ENCODE assay signal across 16 cellular contexts in the genomic region with DNA sequence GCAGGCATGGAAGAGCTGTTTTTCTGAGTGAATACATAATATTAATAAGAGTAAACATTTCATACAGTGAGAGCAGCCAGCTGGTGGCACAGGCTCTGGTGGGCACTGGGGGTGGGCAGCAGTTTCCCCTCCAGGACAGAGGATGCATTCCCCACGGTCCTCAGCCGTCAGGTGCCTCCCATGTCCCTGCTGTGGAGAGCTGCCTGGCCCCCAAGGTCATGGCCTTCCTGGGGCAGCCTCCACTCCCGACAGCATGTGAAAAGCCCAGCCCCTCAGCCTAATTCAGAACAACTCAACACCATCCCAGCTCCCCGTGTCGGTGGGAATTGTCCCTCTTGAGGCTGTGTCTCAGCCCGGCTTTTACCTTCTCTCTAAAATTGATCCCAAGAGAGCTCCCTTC.
DNase-seq lines count a peak whose midpoint lies in the region; ATAC-seq and TF ChIP-seq lines count a peak whose summit lies in the region.
"Had no signal": no experiment of that assay in that cellular context is flagged by ENCODE, and none has a peak within 500 bp of the region (broad histone marks: within the 10 kb centered on the region; RNA-seq: fewer than 3 reads in every experiment).

No MANE protein-coding gene starts in this region.

- TF ChIP-seq CTCF in body of pancreas (IDR thresholded peaks at IDR 0.05) (no peak), hepatocyte (IDR thresholded peaks at IDR 0.05; ENCODE audit: poor library complexity) (no peak), nephron (IDR thresholded peaks at IDR 0.05; ENCODE audit: unreplicated experiment in 3 of 3) (no peak)

- H3K36me3 Mint-ChIP-seq in nephron (ENCODE audit: low read depth): no peaks in the 10 kb centered on the region
- H3K36me3 Mint-ChIP-seq: CD4-positive, alpha-beta memory T cell had no signal

- H3K27me3 Mint-ChIP-seq in nephron (ENCODE audit: low read depth): no peaks in the 10 kb centered on the region

- peaks cover 12% of the 10 kb centered on the region for H3K4me1 ChIP-seq in body of pancreas
- peaks cover 5% of the 10 kb centered on the region for H3K4me1 ChIP-seq in hepatocyte (ENCODE audit: insufficient read depth)
- H3K4me1 ChIP-seq: HAP-1 had no signal

- H3K4me1 Mint-ChIP-seq in nephron: peaks cover 17% of the 10 kb centered on the region
- H3K4me1 Mint-ChIP-seq: CD4-positive, alpha-beta memory T cell had no signal

- no peak overlapping the region for H3K4me3 Mint-ChIP-seq in nephron
- H3K4me3 Mint-ChIP-seq: CD4-positive, alpha-beta memory T cell; HFFc6 had no signal

- TF ChIP-seq POLR2A in body of pancreas (IDR thresholded peaks at IDR 0.05): no peak

- H3K9me2 ChIP-seq in hepatocyte (replicated peaks; ENCODE audit: insufficient read depth): no peaks in the 10 kb centered on the region

- H3K27me3 ChIP-seq in body of pancreas (no peaks in the 10 kb centered on the region), hepatocyte (no peaks in the 10 kb centered on the region)

- H3K4me3 ChIP-seq in body of pancreas: no peak overlapping the region
- no peak overlapping the region for H3K4me3 ChIP-seq in hepatocyte
- H3K4me3 ChIP-seq: HAP-1 had no signal

- H4K20me1 ChIP-seq in hepatocyte (ENCODE audit: insufficient read depth, poor library complexity, severe bottlenecking): no peaks in the 10 kb centered on the region

- no peaks in the 10 kb centered on the region for H3K79me2 ChIP-seq in hepatocyte

- no peak overlapping the region for H2AFZ ChIP-seq in hepatocyte

- H3K27ac Mint-ChIP-seq in nephron: peak overlapping the region; percentile 57 to 87 (median 65)
- H3K27ac Mint-ChIP-seq: CD4-positive, alpha-beta memory T cell; HFFc6 had no signal

- no peaks in the 10 kb centered on the region for H3K36me3 ChIP-seq in body of pancreas (replicated peaks in 1 of 2; ENCODE audit: insufficient read depth in 1 of 2, low read depth in 2 of 2)
- no peaks in the 10 kb centered on the region for H3K36me3 ChIP-seq in hepatocyte (replicated peaks; ENCODE audit: insufficient read depth, low read depth)
- H3K36me3 ChIP-seq: HAP-1 had no signal

- intact Hi-C loops in body of pancreas (cut with DNase I): no loop called here

- ATAC-seq in body of pancreas: no peak

- WGBS in body of pancreas, 2 donors: 55 to 59% methylated on average over 4 to 6 of the region's 6 CpGs
- WGBS in hepatocyte (ENCODE audit: low lambda C conversion rate, missing lambda C conversion rate): 77% methylated on average over 6 of the region's 6 CpGs

- H3K4me2 ChIP-seq in hepatocyte: no peak overlapping the region

- no peaks in the 10 kb centered on the region for H3K9me3 ChIP-seq in body of pancreas
- H3K9me3 ChIP-seq in hepatocyte (ENCODE audit: low read depth): no peaks in the 10 kb centered on the region
- H3K9me3 ChIP-seq: HAP-1 had no signal

- H3K27ac ChIP-seq in body of pancreas (peak overlapping the region in 3 of 4 donors; percentile 9 to 29 (median 10)), hepatocyte (peak overlapping the region; percentile 33)

- peaks cover 2% of the 10 kb centered on the region for H3K9me3 Mint-ChIP-seq in nephron

- no peak for DNase-seq in body of pancreas
- no peak for DNase-seq in hepatocyte (ENCODE audit: low spot score)
- no peak for DNase-seq in activated T-cell treated with anti-CD3 and anti-CD28 coated beads for 4 hours
- DNase-seq in HPDE6-E6E7 (ENCODE audit: extremely low spot score): no peak
- no peak for DNase-seq in foreskin melanocyte
- DNase-seq: C1 segment of cervical spinal cord; Calu3; CD4-positive, alpha-beta memory T cell; COR-L47; DMS53; DMS79 treated with DMSO at 0.1 percent for 48 hours; GF-D8; GOT3; HFFc6 had no signal
